11 cellular contexts compared by ENCODE assay signal in the genomic region with DNA sequence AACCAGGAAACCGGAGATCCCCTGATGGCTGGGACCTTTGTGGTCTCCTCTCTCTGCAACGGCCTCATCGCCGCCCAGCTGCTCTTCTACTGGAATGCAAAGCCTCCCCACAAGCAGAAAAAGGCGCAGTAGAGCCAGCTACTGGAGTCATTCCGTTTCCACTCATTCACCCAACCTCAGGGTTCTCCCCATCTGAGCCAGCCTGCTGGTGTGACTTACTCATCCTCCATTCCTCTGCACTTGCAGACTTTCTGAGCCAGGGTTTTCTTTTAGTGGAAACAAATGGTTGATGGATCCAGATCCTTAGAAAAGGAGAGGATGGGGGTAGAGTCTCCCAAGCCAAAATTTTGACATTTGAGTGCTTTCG. TPM values are rescaled to one million over a fixed set of nuclear protein-coding genes. Genes with fewer than 3 reads are reported as not detected.
DNase-seq lines count a peak whose midpoint lies in the region; ATAC-seq, FAIRE-seq and TF ChIP-seq lines count a peak whose summit lies in the region.
"Had no signal": no experiment of that assay in that cellular context is flagged by ENCODE, and none has a peak within 500 bp of the region (broad histone marks: within the 10 kb centered on the region; RNA-seq: fewer than 3 reads in every experiment).

No MANE protein-coding gene starts in this region.

- no peak overlapping the region for H4K8ac ChIP-seq in mesenchymal stem cell (ENCODE audit: low read length)

- H3K9ac ChIP-seq in astrocyte (ENCODE audit: low read length), result peak overlapping the region; percentile 68
- peak overlapping the region; percentile 79 for H3K9ac ChIP-seq in mesenchymal stem cell (ENCODE audit: low read length)
- no peak overlapping the region for H3K9ac ChIP-seq in colonic mucosa (ENCODE audit: low read depth in 2 of 2, low read length in 2 of 2)

- H3K4me3 ChIP-seq in AG10803 (ENCODE audit: low read length) (no peak overlapping the region), HFF-Myc (replicated peaks; ENCODE audit: low read depth, low read length) (no peak overlapping the region), astrocyte (ENCODE audit: insufficient read depth, low read depth, low read length) (no peak overlapping the region), mesenchymal stem cell (ENCODE audit: insufficient read depth in 1 of 2, low read depth in 1 of 2, low read length in 2 of 2) (peak overlapping the region in 1 of 2 experiments; percentile 68), HAP-1 (no peak overlapping the region), colonic mucosa (no peak overlapping the region)
- H3K4me3 ChIP-seq: hepatocyte had no signal

- peak overlapping the region; percentile 94 for H3K27ac Mint-ChIP-seq in astrocyte (ENCODE audit: unreplicated experiment)

- H3K23ac ChIP-seq in mesenchymal stem cell (ENCODE audit: low read length in 2 of 2), result no peak overlapping the region

- WGBS in mesenchymal stem cell, result 38% methylated on average over 6 of the region's 7 CpGs

- no peak overlapping the region for H2BK15ac ChIP-seq in mesenchymal stem cell (ENCODE audit: low read depth, poor library complexity, severe bottlenecking)

- H3K9me3 ChIP-seq in astrocyte (ENCODE audit: insufficient read depth, low read depth, low read length), result no peaks in the 10 kb centered on the region
- H3K9me3 ChIP-seq in mesenchymal stem cell (ENCODE audit: control insufficient read depth, low read length), result no peaks in the 10 kb centered on the region
- no peaks in the 10 kb centered on the region for H3K9me3 ChIP-seq in HAP-1
- H3K9me3 ChIP-seq in colonic mucosa, result no peaks in the 10 kb centered on the region

- H3K4me1 ChIP-seq in astrocyte (ENCODE audit: insufficient read depth, low read length) (peaks cover 63% of the 10 kb centered on the region), mesenchymal stem cell (ENCODE audit: control insufficient read depth, insufficient read depth, low read depth, low read length) (peaks cover 56% of the 10 kb centered on the region), HAP-1 (peaks cover 16% of the 10 kb centered on the region), colonic mucosa (peaks cover 7% of the 10 kb centered on the region)

- peak overlapping the region; percentile 81 for H3K4me2 ChIP-seq in astrocyte (ENCODE audit: low read length)
- peak overlapping the region; percentile 32 for H3K4me2 ChIP-seq in mesenchymal stem cell (ENCODE audit: low read length, poor library complexity, severe bottlenecking)
- H3K4me2 ChIP-seq: hepatocyte had no signal

- no peak overlapping the region for H4K91ac ChIP-seq in mesenchymal stem cell (ENCODE audit: low read length)

- FAIRE-seq in astrocyte (lab: Jason Lieb, UNC) (peak; percentile 50), GM12892 (lab: Jason Lieb, UNC) (no peak)

- TF ChIP-seq CTCF in AG10803 (conservative IDR thresholded peaks at IDR 0.05; ENCODE audit: low read length) (peak; percentile 40), HFF-Myc (IDR thresholded peaks at IDR 0.05; ENCODE audit: low read depth, low read length, missing control alignments) (no peak), astrocyte (IDR thresholded peaks at IDR 0.05; ENCODE audit: insufficient read depth, low read depth, low read length) (no peak), colonic mucosa (IDR thresholded peaks at IDR 0.05) (no peak)

- no peak overlapping the region for H2BK5ac ChIP-seq in mesenchymal stem cell (ENCODE audit: low read depth, low read length, poor library complexity, severe bottlenecking)

- H3K27me3 ChIP-seq in astrocyte (ENCODE audit: insufficient read depth, low read length) (no peaks in the 10 kb centered on the region), mesenchymal stem cell (ENCODE audit: control insufficient read depth in 1 of 2, insufficient read depth in 1 of 2, low read length in 2 of 2) (no peaks in the 10 kb centered on the region), HAP-1 (ENCODE audit: low read depth) (no peaks in the 10 kb centered on the region), colonic mucosa (no peaks in the 10 kb centered on the region)
- H3K27me3 ChIP-seq: hepatocyte had no signal

- peak; percentile 96 for DNase-seq in AG10803 (ENCODE audit: low read depth)
- peak; percentile 70 for DNase-seq in HFF-Myc (ENCODE audit: extremely low read depth, low read depth)
- DNase-seq in astrocyte (ENCODE audit: low read depth), result peak; percentile 95
- DNase-seq in mesenchymal stem cell, result peak; percentile 95
- DNase-seq in GM12892 (ENCODE audit: insufficient read length), result no peak
- DNase-seq in HAP-1 (ENCODE audit: low spot score in 2 of 2), result no peak
- DNase-seq in colonic mucosa, result no peak
- DNase-seq: GF-D8, RPMI8226 had no signal

- H3K27me3 Mint-ChIP-seq in astrocyte (ENCODE audit: low read depth, unreplicated experiment), result no peaks in the 10 kb centered on the region

- peaks cover 37% of the 10 kb centered on the region for H3K79me1 ChIP-seq in mesenchymal stem cell (replicated peaks; ENCODE audit: low read length, poor library complexity, severe bottlenecking)

- no peak overlapping the region for H2BK12ac ChIP-seq in mesenchymal stem cell (ENCODE audit: low read length in 2 of 2)

- H3K36me3 Mint-ChIP-seq in astrocyte (ENCODE audit: low read depth, unreplicated experiment), result peaks cover 16% of the 10 kb centered on the region

- H3K27ac ChIP-seq in astrocyte (ENCODE audit: low read depth, low read length) (peak overlapping the region; percentile 81), mesenchymal stem cell (ENCODE audit: low read length, poor library complexity, severe bottlenecking) (peak overlapping the region; percentile 82), colonic mucosa (no peak overlapping the region)
- H3K27ac ChIP-seq: hepatocyte had no signal

- H3K9me3 Mint-ChIP-seq in astrocyte (ENCODE audit: unreplicated experiment), result no peaks in the 10 kb centered on the region

- no peak overlapping the region for H2AK5ac ChIP-seq in mesenchymal stem cell (ENCODE audit: low read length, severe bottlenecking)

- H3K79me2 ChIP-seq in astrocyte (ENCODE audit: insufficient read depth, low read length), result peaks cover 54% of the 10 kb centered on the region

- in situ Hi-C loops in HAP-1 (cut with MboI; ENCODE audit: low sequenced_read_pairs), result no loop called here

- H3K4me1 Mint-ChIP-seq in astrocyte (ENCODE audit: low read depth, unreplicated experiment), result peaks cover 43% of the 10 kb centered on the region

- H4K20me1 ChIP-seq in astrocyte (ENCODE audit: insufficient read depth, low read length), result peaks cover 32% of the 10 kb centered on the region

- H3K14ac ChIP-seq in mesenchymal stem cell (ENCODE audit: low read length in 2 of 2), result no peak overlapping the region

- no peak for ATAC-seq in GM21526 (IDR thresholded peaks at IDR 0.05; ENCODE audit: low FRiP score, unreplicated experiment)

- H2AFZ ChIP-seq in astrocyte (ENCODE audit: low read depth, low read length) (no peak overlapping the region), mesenchymal stem cell (ENCODE audit: low read depth, low read length) (no peak overlapping the region)
- H2AFZ ChIP-seq: hepatocyte had no signal

- peak overlapping the region; percentile 75 for H3K4me3 Mint-ChIP-seq in astrocyte (ENCODE audit: unreplicated experiment)

- no peak for TF ChIP-seq POLR2A in GM12892 (IDR thresholded peaks at IDR 0.05; ENCODE audit: low read depth, low read length)

- peak overlapping the region in 1 of 2 experiments; percentile 19 for H3K18ac ChIP-seq in mesenchymal stem cell (ENCODE audit: low read depth in 1 of 2, low read length in 2 of 2)

- peak overlapping the region in 1 of 2 experiments; percentile 6 for H3K4ac ChIP-seq in mesenchymal stem cell (ENCODE audit: low read depth in 1 of 2, low read length in 2 of 2)

- H2BK120ac ChIP-seq in mesenchymal stem cell (ENCODE audit: low read depth, low read length), result no peak overlapping the region

- intact Hi-C loops in colonic mucosa (cut with DNase I), result loop anchor here (10.0 kb wide), 1 partner anchor 153 kb away; a partner anchor contains a TSS

- H3K36me3 ChIP-seq in astrocyte (ENCODE audit: insufficient read depth, low read length) (peaks cover 7% of the 10 kb centered on the region), mesenchymal stem cell (ENCODE audit: control insufficient read depth in 1 of 2, insufficient read depth in 2 of 2, low read depth in 1 of 2, low read length in 2 of 2) (peaks cover 39 to 74% of the 10 kb centered on the region in 2 experiments), HAP-1 (replicated peaks) (peaks cover 55% of the 10 kb centered on the region), colonic mucosa (peaks cover 11% of the 10 kb centered on the region)

RNA-seq across cellular contexts. Expression of a gene that starts 2.5 kb away (rescaled TPM):
- total RNA-seq in astrocyte, result 1.7 and 4.0 TPM in 2 replicates
- 0.98 TPM for polyA plus RNA-seq in mesenchymal stem cell (2013, experiment 1 of 2)
- 1.0 TPM for polyA plus RNA-seq in mesenchymal stem cell (2013, experiment 2 of 2)
- 0.66 TPM for polyA plus RNA-seq in GM12892 (2012; ENCODE audit: missing spikeins)
- 1 to 10 TPM in 1 of 2 donors, under 1 TPM in 1; 0.61 to 1.0 TPM for total RNA-seq in colonic mucosa

RNA-seq across cellular contexts. Expression of a gene that starts 3.8 kb away (rescaled TPM):
- total RNA-seq in astrocyte, result 44.6 and 51.2 TPM in 2 replicates
- 81.6 TPM for polyA plus RNA-seq in mesenchymal stem cell (2013, experiment 1 of 2)
- polyA plus RNA-seq in mesenchymal stem cell (2013, experiment 2 of 2), result 78.5 TPM
- 46.7 TPM for polyA plus RNA-seq in GM12892 (2012; ENCODE audit: missing spikeins)
- 100 to 1,000 TPM in 1 of 2 donors, 10 to 100 TPM in 1; 80.1 to 111 TPM for total RNA-seq in colonic mucosa

RNA-seq across cellular contexts. Expression of a gene that starts 8.0 kb away (rescaled TPM):
- 4.4 and 6.2 TPM in 2 replicates for total RNA-seq in astrocyte
- polyA plus RNA-seq in mesenchymal stem cell (2013, experiment 1 of 2), result 30.9 TPM
- 30.8 TPM for polyA plus RNA-seq in mesenchymal stem cell (2013, experiment 2 of 2)
- polyA plus RNA-seq in GM12892 (2012; ENCODE audit: missing spikeins), result 7.4 TPM
- total RNA-seq in colonic mucosa, result 10 to 100 TPM; 37.7 to 56.6 TPM

RNA-seq across cellular contexts. Expression of a gene that starts 25.7 kb away (rescaled TPM):
- total RNA-seq in astrocyte (51.4 and 58.7 TPM in 2 replicates), colonic mucosa (10 to 100 TPM; 25.7 to 56.6 TPM)
- 27.5 TPM for polyA plus RNA-seq in mesenchymal stem cell (2013, experiment 1 of 2)
- polyA plus RNA-seq in mesenchymal stem cell (2013, experiment 2 of 2), result 27.0 TPM
- polyA plus RNA-seq in GM12892 (2012; ENCODE audit: missing spikeins), result 50.6 TPM

RNA-seq across cellular contexts. Expression of a gene that starts 27.3 kb away (rescaled TPM):
- total RNA-seq in astrocyte, result 54.3 and 60.2 TPM in 2 replicates
- polyA plus RNA-seq in mesenchymal stem cell (2013, experiment 1 of 2), result 32.3 TPM
- polyA plus RNA-seq in mesenchymal stem cell (2013, experiment 2 of 2), result 32.1 TPM
- polyA plus RNA-seq in GM12892 (2012; ENCODE audit: missing spikeins), result 18.4 TPM
- 10 to 100 TPM; 24.9 to 27.4 TPM for total RNA-seq in colonic mucosa

Comparison
In these comparisons a context has a peak if more than half of its experiments do, and no peak if none do; other contexts are left out.
1. DNase-seq: peak in AG10803 (single experiment), HFF-Myc (single experiment), astrocyte (single experiment) and mesenchymal stem cell (single experiment); none in GM12892 (single experiment), HAP-1 (0 of 2) and colonic mucosa (single experiment).
2. H3K9ac ChIP-seq: peak in astrocyte (single experiment) and mesenchymal stem cell (single experiment); none in colonic mucosa (0 of 2).